ENCODE assay signal across 1 cellular context in genomic region chr9:116658265-116658664, GRCh38.
TF ChIP-seq lines count a peak whose summit lies in the region.

No MANE protein-coding gene starts in this region.

TF ChIP-seq in GM23338, 12 proteins besides CTCF, POLR2A, EP300 and RAD21:
- TF ChIP-seq, protein P1, sequence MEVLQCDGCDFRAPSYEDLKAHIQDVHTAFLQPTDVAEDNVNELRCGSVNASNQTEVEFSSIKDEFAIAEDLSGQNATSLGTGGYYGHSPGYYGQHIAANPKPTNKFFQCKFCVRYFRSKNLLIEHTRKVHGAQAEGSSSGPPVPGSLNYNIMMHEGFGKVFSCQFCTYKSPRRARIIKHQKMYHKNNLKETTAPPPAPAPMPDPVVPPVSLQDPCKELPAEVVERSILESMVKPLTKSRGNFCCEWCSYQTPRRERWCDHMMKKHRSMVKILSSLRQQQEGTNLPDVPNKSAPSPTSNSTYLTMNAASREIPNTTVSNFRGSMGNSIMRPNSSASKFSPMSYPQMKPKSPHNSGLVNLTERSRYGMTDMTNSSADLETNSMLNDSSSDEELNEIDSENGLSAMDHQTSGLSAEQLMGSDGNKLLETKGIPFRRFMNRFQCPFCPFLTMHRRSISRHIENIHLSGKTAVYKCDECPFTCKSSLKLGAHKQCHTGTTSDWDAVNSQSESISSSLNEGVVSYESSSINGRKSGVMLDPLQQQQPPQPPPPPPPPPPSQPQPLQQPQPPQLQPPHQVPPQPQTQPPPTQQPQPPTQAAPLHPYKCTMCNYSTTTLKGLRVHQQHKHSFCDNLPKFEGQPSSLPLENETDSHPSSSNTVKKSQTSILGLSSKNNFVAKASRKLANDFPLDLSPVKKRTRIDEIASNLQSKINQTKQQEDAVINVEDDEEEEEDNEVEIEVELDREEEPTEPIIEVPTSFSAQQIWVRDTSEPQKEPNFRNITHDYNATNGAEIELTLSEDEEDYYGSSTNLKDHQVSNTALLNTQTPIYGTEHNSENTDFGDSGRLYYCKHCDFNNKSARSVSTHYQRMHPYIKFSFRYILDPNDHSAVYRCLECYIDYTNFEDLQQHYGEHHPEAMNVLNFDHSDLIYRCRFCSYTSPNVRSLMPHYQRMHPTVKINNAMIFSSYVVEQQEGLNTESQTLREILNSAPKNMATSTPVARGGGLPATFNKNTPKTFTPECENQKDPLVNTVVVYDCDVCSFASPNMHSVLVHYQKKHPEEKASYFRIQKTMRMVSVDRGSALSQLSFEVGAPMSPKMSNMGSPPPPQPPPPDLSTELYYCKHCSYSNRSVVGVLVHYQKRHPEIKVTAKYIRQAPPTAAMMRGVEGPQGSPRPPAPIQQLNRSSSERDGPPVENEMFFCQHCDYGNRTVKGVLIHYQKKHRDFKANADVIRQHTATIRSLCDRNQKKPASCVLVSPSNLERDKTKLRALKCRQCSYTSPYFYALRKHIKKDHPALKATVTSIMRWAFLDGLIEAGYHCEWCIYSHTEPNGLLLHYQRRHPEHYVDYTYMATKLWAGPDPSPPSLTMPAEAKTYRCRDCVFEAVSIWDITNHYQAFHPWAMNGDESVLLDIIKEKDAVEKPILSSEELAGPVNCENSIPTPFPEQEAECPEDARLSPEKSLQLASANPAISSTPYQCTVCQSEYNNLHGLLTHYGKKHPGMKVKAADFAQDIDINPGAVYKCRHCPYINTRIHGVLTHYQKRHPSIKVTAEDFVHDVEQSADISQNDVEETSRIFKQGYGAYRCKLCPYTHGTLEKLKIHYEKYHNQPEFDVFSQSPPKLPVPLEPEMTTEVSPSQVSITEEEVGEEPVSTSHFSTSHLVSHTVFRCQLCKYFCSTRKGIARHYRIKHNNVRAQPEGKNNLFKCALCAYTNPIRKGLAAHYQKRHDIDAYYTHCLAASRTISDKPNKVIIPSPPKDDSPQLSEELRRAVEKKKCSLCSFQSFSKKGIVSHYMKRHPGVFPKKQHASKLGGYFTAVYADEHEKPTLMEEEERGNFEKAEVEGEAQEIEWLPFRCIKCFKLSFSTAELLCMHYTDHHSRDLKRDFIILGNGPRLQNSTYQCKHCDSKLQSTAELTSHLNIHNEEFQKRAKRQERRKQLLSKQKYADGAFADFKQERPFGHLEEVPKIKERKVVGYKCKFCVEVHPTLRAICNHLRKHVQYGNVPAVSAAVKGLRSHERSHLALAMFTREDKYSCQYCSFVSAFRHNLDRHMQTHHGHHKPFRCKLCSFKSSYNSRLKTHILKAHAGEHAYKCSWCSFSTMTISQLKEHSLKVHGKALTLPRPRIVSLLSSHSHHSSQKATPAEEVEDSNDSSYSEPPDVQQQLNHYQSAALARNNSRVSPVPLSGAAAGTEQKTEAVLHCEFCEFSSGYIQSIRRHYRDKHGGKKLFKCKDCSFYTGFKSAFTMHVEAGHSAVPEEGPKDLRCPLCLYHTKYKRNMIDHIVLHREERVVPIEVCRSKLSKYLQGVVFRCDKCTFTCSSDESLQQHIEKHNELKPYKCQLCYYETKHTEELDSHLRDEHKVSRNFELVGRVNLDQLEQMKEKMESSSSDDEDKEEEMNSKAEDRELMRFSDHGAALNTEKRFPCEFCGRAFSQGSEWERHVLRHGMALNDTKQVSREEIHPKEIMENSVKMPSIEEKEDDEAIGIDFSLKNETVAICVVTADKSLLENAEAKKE (CRISPR knock-in tag; IDR thresholded peaks at IDR 0.05), result no peak
- no peak for TF ChIP-seq STAT1 (IDR thresholded peaks at IDR 0.05; ENCODE audit: unreplicated experiment)
- TF ChIP-seq ZNF114 (CRISPR knock-in tag; IDR thresholded peaks at IDR 0.05), result no peak
- TF ChIP-seq, protein P2, sequence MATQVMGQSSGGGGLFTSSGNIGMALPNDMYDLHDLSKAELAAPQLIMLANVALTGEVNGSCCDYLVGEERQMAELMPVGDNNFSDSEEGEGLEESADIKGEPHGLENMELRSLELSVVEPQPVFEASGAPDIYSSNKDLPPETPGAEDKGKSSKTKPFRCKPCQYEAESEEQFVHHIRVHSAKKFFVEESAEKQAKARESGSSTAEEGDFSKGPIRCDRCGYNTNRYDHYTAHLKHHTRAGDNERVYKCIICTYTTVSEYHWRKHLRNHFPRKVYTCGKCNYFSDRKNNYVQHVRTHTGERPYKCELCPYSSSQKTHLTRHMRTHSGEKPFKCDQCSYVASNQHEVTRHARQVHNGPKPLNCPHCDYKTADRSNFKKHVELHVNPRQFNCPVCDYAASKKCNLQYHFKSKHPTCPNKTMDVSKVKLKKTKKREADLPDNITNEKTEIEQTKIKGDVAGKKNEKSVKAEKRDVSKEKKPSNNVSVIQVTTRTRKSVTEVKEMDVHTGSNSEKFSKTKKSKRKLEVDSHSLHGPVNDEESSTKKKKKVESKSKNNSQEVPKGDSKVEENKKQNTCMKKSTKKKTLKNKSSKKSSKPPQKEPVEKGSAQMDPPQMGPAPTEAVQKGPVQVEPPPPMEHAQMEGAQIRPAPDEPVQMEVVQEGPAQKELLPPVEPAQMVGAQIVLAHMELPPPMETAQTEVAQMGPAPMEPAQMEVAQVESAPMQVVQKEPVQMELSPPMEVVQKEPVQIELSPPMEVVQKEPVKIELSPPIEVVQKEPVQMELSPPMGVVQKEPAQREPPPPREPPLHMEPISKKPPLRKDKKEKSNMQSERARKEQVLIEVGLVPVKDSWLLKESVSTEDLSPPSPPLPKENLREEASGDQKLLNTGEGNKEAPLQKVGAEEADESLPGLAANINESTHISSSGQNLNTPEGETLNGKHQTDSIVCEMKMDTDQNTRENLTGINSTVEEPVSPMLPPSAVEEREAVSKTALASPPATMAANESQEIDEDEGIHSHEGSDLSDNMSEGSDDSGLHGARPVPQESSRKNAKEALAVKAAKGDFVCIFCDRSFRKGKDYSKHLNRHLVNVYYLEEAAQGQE (IDR thresholded peaks at IDR 0.05; ENCODE audit: unreplicated experiment), result no peak
- no peak for TF ChIP-seq JUNB (IDR thresholded peaks at IDR 0.05; ENCODE audit: unreplicated experiment)
- TF ChIP-seq EZH2phosphoT487 (IDR thresholded peaks at IDR 0.05; ENCODE audit: unreplicated experiment), result no peak
- TF ChIP-seq, protein P3, sequence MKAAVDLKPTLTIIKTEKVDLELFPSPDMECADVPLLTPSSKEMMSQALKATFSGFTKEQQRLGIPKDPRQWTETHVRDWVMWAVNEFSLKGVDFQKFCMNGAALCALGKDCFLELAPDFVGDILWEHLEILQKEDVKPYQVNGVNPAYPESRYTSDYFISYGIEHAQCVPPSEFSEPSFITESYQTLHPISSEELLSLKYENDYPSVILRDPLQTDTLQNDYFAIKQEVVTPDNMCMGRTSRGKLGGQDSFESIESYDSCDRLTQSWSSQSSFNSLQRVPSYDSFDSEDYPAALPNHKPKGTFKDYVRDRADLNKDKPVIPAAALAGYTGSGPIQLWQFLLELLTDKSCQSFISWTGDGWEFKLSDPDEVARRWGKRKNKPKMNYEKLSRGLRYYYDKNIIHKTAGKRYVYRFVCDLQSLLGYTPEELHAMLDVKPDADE (IDR thresholded peaks at IDR 0.05), result no peak
- no peak for TF ChIP-seq EZH2 (IDR thresholded peaks at IDR 0.05; ENCODE audit: low read depth, unreplicated experiment)
- no peak for TF ChIP-seq POLR2AphosphoS5 (IDR thresholded peaks at IDR 0.05; ENCODE audit: low read depth)
- no peak for TF ChIP-seq NANOG (IDR thresholded peaks at IDR 0.05; ENCODE audit: borderline replicate concordance)
- no peak for TF ChIP-seq ZNF331 (CRISPR knock-in tag; IDR thresholded peaks at IDR 0.05; ENCODE audit: low read depth)
- TF ChIP-seq CREB1 (CRISPR knock-in tag; IDR thresholded peaks at IDR 0.05; ENCODE audit: low read depth), result no peak
TF ChIP-seq in GM23338: peak in this region for 0.
